ENCODE assay signal across 13 cellular contexts in genomic region chr19:40741527-40742390, GRCh38. TPM values are rescaled to one million over a fixed set of nuclear protein-coding genes. Genes with fewer than 3 reads are reported as not detected.
DNase-seq lines count a peak whose midpoint lies in the region; ATAC-seq, FAIRE-seq and TF ChIP-seq lines count a peak whose summit lies in the region.
"Had no signal": no experiment of that assay in that cellular context is flagged by ENCODE, and none has a peak within 500 bp of the region (broad histone marks: within the 10 kb centered on the region; RNA-seq: fewer than 3 reads in every experiment).

No MANE protein-coding gene starts in this region.

- H3K36me3 ChIP-seq in RWPE2 (ENCODE audit: low read depth) (peaks cover 30% of the 10 kb centered on the region), esophagus squamous epithelium (peaks cover 34 to 48% (median 42%) of the 10 kb centered on the region in 3 donors), sigmoid colon (peaks cover 9 to 37% (median 27%) of the 10 kb centered on the region in 4 donors)

- WGBS in esophagus squamous epithelium, 2 donors = 86% methylated on average over 1 to 9 of the region's 10 CpGs
- WGBS in sigmoid colon, 2 donors = 92 to 93% methylated on average over 10 of the region's 10 CpGs

- DNase-seq in D721Med (ENCODE audit: insufficient read length, low spot score) (no peak), RWPE2 (ENCODE audit: low spot score) (no peak), esophagus squamous epithelium (lab: John Stamatoyannopoulos, UW) (no peak), sigmoid colon (no peak), cerebellum (ENCODE audit: low spot score) (no peak), NAMALWA (ENCODE audit: low spot score) (no peak), AG08395 (ENCODE audit: low spot score) (no peak), middle frontal gyrus (ENCODE audit: extremely low spot score, low spot score) (no peak)
- DNase-seq: activated CD4-positive, alpha-beta T cell treated with anti-CD3 and anti-CD28 coated beads for 48 hours; NCI-H345; stimulated activated CD4-positive, alpha-beta T cell treated with anti-CD3 and anti-CD28 coated beads, Interleukin-4, amount 100 ng/mL, for 4 hours had no signal

- no peaks in the 10 kb centered on the region for H3K27me3 ChIP-seq in RWPE2 (ENCODE audit: insufficient read depth, poor library complexity, severe bottlenecking)
- no peaks in the 10 kb centered on the region for H3K27me3 ChIP-seq in esophagus squamous epithelium
- no peaks in the 10 kb centered on the region for H3K27me3 ChIP-seq in sigmoid colon

- TF ChIP-seq CTCF in D721Med (IDR thresholded peaks at IDR 0.05; ENCODE audit: insufficient read depth, missing control alignments) (peak; percentile 4), RWPE2 (IDR thresholded peaks at IDR 0.05; ENCODE audit: poor library complexity, severe bottlenecking) (peak; percentile 6), esophagus squamous epithelium (IDR thresholded peaks at IDR 0.05) (no peak), sigmoid colon (IDR thresholded peaks at IDR 0.05) (no peak)

- H3K27ac ChIP-seq in RWPE2 (ENCODE audit: poor library complexity, severe bottlenecking) = no peak overlapping the region
- peak overlapping the region; percentile 41 to 85 (median 80) for H3K27ac ChIP-seq in esophagus squamous epithelium
- peak overlapping the region; percentile 45 to 67 (median 56) for H3K27ac ChIP-seq in sigmoid colon
- H3K27ac ChIP-seq: KMS-11 had no signal

- H3K9me3 ChIP-seq in RWPE2 (ENCODE audit: severe bottlenecking) (no peaks in the 10 kb centered on the region), esophagus squamous epithelium (no peaks in the 10 kb centered on the region), sigmoid colon (no peaks in the 10 kb centered on the region)

- FAIRE-seq in D721Med (lab: Jason Lieb, UNC) = no peak

- TF ChIP-seq POLR2A in esophagus squamous epithelium (IDR thresholded peaks at IDR 0.05) = no peak
- TF ChIP-seq POLR2A in sigmoid colon (IDR thresholded peaks at IDR 0.05) = no peak

- no peak for TF ChIP-seq EP300 in sigmoid colon (IDR thresholded peaks at IDR 0.05)

- no peaks in the 10 kb centered on the region for H3K4me1 ChIP-seq in RWPE2 (ENCODE audit: insufficient read depth, poor library complexity, severe bottlenecking)
- H3K4me1 ChIP-seq in esophagus squamous epithelium = peaks cover 17 to 69% (median 22%) of the 10 kb centered on the region in 3 donors
- peaks cover 0 to 16% (median 0%) of the 10 kb centered on the region in 4 donors for H3K4me1 ChIP-seq in sigmoid colon

- H3K4me3 ChIP-seq in RWPE2 (ENCODE audit: severe bottlenecking) = no peak overlapping the region
- no peak overlapping the region for H3K4me3 ChIP-seq in esophagus squamous epithelium
- H3K4me3 ChIP-seq in sigmoid colon = no peak overlapping the region

- intact Hi-C loops in esophagus squamous epithelium (cut with DNase I) (no loop called here), sigmoid colon (cut with DNase I) (no loop called here)

- ATAC-seq in RWPE2 (ENCODE audit: low read depth) = no peak

RNA-seq across cellular contexts. Expression of gene ACTMAP, which starts 8.5 kb away (rescaled TPM):
- total RNA-seq in esophagus squamous epithelium (1 to 10 TPM; 2.1 to 2.8 (median 2.4) TPM), sigmoid colon (1 to 10 TPM; 1.8 to 5.3 (median 3.0) TPM), cerebellum (0.82 TPM)
- 10 to 100 TPM in 1 of 3 donors, 1 to 10 TPM in 2; 6.0 to 11.0 (median 6.6) TPM for polyA plus RNA-seq in sigmoid colon

RNA-seq across cellular contexts. Expression of gene SNRPA, which starts 9.2 kb away (rescaled TPM):
- 10 to 100 TPM; 45.0 to 79.5 (median 51.0) TPM for total RNA-seq in esophagus squamous epithelium
- total RNA-seq in sigmoid colon = 10 to 100 TPM; 43.2 to 60.1 (median 54.0) TPM
- polyA plus RNA-seq in sigmoid colon = 10 to 100 TPM; 19.2 to 76.1 (median 37.2) TPM
- total RNA-seq in cerebellum = 34.3 TPM

RNA-seq across cellular contexts. Expression of gene ITPKC, which starts 24.8 kb away (rescaled TPM):
- total RNA-seq in esophagus squamous epithelium (100 to 1,000 TPM in 2 of 4 donors, 10 to 100 TPM in 2; 58.5 to 127 (median 95.7) TPM), sigmoid colon (10 to 100 TPM; 17.7 to 39.6 (median 23.1) TPM), cerebellum (6.7 TPM)
- polyA plus RNA-seq in sigmoid colon = 10 to 100 TPM; 17.4 to 27.0 (median 25.9) TPM

RNA-seq across cellular contexts. Expression of gene COQ8B, which starts 25.1 kb away (rescaled TPM):
- total RNA-seq in esophagus squamous epithelium (10 to 100 TPM; 19.3 to 64.1 (median 33.3) TPM), sigmoid colon (10 to 100 TPM; 33.2 to 59.3 (median 39.2) TPM), cerebellum (31.7 TPM)
- polyA plus RNA-seq in sigmoid colon = 10 to 100 TPM; 24.7 to 54.4 (median 27.0) TPM

RNA-seq across cellular contexts. Expression of gene MIA, which starts 33.6 kb away (rescaled TPM):
- total RNA-seq in esophagus squamous epithelium (1 to 10 TPM in 1 of 4 donors, not detected in 3; 3.7 TPM), sigmoid colon (10 to 100 TPM in 3 of 4 donors, 1 to 10 TPM in 1; 9.1 to 19.1 (median 15.7) TPM), cerebellum (2.5 TPM)
- 10 to 100 TPM in 1 of 3 donors, 1 to 10 TPM in 1, not detected in 1; 2.1 to 11.3 TPM for polyA plus RNA-seq in sigmoid colon
- total RNA-seq: activated T-helper 2 cell treated with anti-CD3 and anti-CD28 coated beads, Interferon-gamma antibody, Interleukin-2, Interleukin-4, amounts not matched to agents 10 μg/mL and 5 μg/mL and 100 μg/mL, durations not matched to agents 14 hours and 24 hours and 36 hours had no signal

Comparison
In these comparisons a context has a peak if more than half of its experiments do, and no peak if none do; other contexts are left out.
1. CTCF ChIP-seq: peak in D721Med (single experiment) and RWPE2 (single experiment); none in esophagus squamous epithelium (0 of 6) and sigmoid colon (0 of 4).